ENCODE assay signal across 1 cellular context in genomic region chr11:120335928-120336640, GRCh38.
A peak's percentile ranks its signal among the peaks of the same experiment; 100 is the strongest.
TF ChIP-seq lines count a peak whose summit lies in the region.

TSS of gene ARHGEF12 (plus strand) at chr11:120336413. CDS start at chr11:120337244, 831 bp downstream.

TF ChIP-seq in K562, 482 proteins besides CTCF, POLR2A, EP300 and RAD21 (continued from another document and continues in another):
- TF ChIP-seq, protein P1, sequence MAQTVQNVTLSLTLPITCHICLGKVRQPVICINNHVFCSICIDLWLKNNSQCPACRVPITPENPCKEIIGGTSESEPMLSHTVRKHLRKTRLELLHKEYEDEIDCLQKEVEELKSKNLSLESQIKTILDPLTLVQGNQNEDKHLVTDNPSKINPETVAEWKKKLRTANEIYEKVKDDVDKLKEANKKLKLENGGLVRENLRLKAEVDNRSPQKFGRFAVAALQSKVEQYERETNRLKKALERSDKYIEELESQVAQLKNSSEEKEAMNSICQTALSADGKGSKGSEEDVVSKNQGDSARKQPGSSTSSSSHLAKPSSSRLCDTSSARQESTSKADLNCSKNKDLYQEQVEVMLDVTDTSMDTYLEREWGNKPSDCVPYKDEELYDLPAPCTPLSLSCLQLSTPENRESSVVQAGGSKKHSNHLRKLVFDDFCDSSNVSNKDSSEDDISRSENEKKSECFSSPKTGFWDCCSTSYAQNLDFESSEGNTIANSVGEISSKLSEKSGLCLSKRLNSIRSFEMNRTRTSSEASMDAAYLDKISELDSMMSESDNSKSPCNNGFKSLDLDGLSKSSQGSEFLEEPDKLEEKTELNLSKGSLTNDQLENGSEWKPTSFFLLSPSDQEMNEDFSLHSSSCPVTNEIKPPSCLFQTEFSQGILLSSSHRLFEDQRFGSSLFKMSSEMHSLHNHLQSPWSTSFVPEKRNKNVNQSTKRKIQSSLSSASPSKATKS (CRISPR knock-in tag; IDR thresholded peaks at IDR 0.05): no peak
- TF ChIP-seq FOXA1 (IDR thresholded peaks at IDR 0.05; ENCODE audit: borderline replicate concordance) (no peak), BACH1 (tag; IDR thresholded peaks at IDR 0.05) (no peak), ELF4 (CRISPR knock-in tag; IDR thresholded peaks at IDR 0.05) (no peak), THRAP3 (IDR thresholded peaks at IDR 0.05; ENCODE audit: borderline replicate concordance) (no peak), CBFB (CRISPR knock-in tag; IDR thresholded peaks at IDR 0.05) (no peak), NFXL1 (CRISPR knock-in tag; IDR thresholded peaks at IDR 0.05) (no peak), TARDBP (IDR thresholded peaks at IDR 0.05) (peak; percentile 42; the same call in 1 of the 2 replicates), NFRKB (IDR thresholded peaks at IDR 0.05; ENCODE audit: low read depth) (0 out of 2 replicates have a peak, but pooled peaks have one; percentile 36), NR3C1 (CRISPR knock-in tag; IDR thresholded peaks at IDR 0.05) (no peak), ZFP91 (CRISPR knock-in tag; IDR thresholded peaks at IDR 0.05) (no peak), DPF2 (IDR thresholded peaks at IDR 0.05) (no peak; the same call in 1 of the 2 replicates), CXXC5 (CRISPR knock-in tag; IDR thresholded peaks at IDR 0.05) (peak; percentile 95), MEIS2 (IDR thresholded peaks at IDR 0.05; ENCODE audit: partially characterized antibody) (peak; percentile 10), ZBTB17 (CRISPR knock-in tag; IDR thresholded peaks at IDR 0.05) (no peak), ZNF699 (CRISPR knock-in tag; IDR thresholded peaks at IDR 0.05; ENCODE audit: insufficient replicate concordance) (no peak), CBX3 (IDR thresholded peaks at IDR 0.05; ENCODE audit: borderline replicate concordance in 1 of 2, low read length in 2 of 2) (0 out of 3 replicates have a peak, but pooled peaks of 1 of the 2 experiments have one; percentile 54), MYC (IDR thresholded peaks at IDR 0.05; ENCODE audit: low read depth, low read length) (peak; percentile 36), MYC (CRISPR knock-in tag; IDR thresholded peaks at IDR 0.05; ENCODE audit: borderline replicate concordance, low read depth) (peak; percentile 76; the same call in 1 of the 2 replicates), ZNF121 (CRISPR knock-in tag; conservative IDR thresholded peaks at IDR 0.05) (no peak), CBX5 (IDR thresholded peaks at IDR 0.05; ENCODE audit: borderline replicate concordance, low read depth) (no peak), TEAD4 (IDR thresholded peaks at IDR 0.05; ENCODE audit: low read length) (no peak), TEAD4 (CRISPR knock-in tag; IDR thresholded peaks at IDR 0.05; ENCODE audit: borderline replicate concordance) (no peak), ZFP30 (CRISPR knock-in tag; IDR thresholded peaks at IDR 0.05; ENCODE audit: borderline replicate concordance) (no peak), TEAD2 (tag; IDR thresholded peaks at IDR 0.05) (no peak), LCOR (CRISPR knock-in tag; IDR thresholded peaks at IDR 0.05) (peak; percentile 74; the same call in 1 of the 2 replicates), ZNF586 (CRISPR knock-in tag; conservative IDR thresholded peaks at IDR 0.05) (no peak), GTF2F1 (IDR thresholded peaks at IDR 0.05; ENCODE audit: low read depth, low read length) (no peak), RFX1 (IDR thresholded peaks at IDR 0.05) (no peak), CBFA2T3 (IDR thresholded peaks at IDR 0.05) (peak; percentile 17; the same call in 1 of the 2 replicates), CREB3L1 (IDR thresholded peaks at IDR 0.05; ENCODE audit: borderline replicate concordance, low read depth) (0 out of 2 replicates have a peak, but pooled peaks have one; percentile 23), PHTF2 (CRISPR knock-in tag; IDR thresholded peaks at IDR 0.05) (no peak), MXI1 (IDR thresholded peaks at IDR 0.05; ENCODE audit: low read depth, low read length) (no peak), ZBTB8A (IDR thresholded peaks at IDR 0.05; ENCODE audit: partially characterized antibody) (no peak), MEF2D (tag; conservative IDR thresholded peaks at IDR 0.05; ENCODE audit: low read depth) (no peak), U2AF2 (optimal IDR thresholded peaks at IDR 0.05; ENCODE audit: low read depth, low read length) (no peak), KAT8 (IDR thresholded peaks at IDR 0.05; ENCODE audit: low read depth) (no peak), BDP1 (IDR thresholded peaks at IDR 0.05; ENCODE audit: insufficient read depth, insufficient read length) (no peak), ZNF12 (CRISPR knock-in tag; IDR thresholded peaks at IDR 0.05) (no peak), MTF1 (CRISPR knock-in tag; IDR thresholded peaks at IDR 0.05; ENCODE audit: borderline replicate concordance) (no peak), ZNF696 (CRISPR knock-in tag; conservative IDR thresholded peaks at IDR 0.05) (no peak), SP2 (IDR thresholded peaks at IDR 0.05; ENCODE audit: extremely low read depth, low read depth, low read length, poor library complexity, severe bottlenecking) (no peak), JUNB (CRISPR knock-in tag; conservative IDR thresholded peaks at IDR 0.05) (no peak), STAT5A (IDR thresholded peaks at IDR 0.05; ENCODE audit: borderline replicate concordance, low read length) (no peak; the same call in 1 of the 2 replicates), ZNF695 (CRISPR knock-in tag; IDR thresholded peaks at IDR 0.05) (no peak), DACH1 (IDR thresholded peaks at IDR 0.05; ENCODE audit: partially characterized antibody) (peak; percentile 20), COPS2 (conservative IDR thresholded peaks at IDR 0.05) (no peak), MECOM (CRISPR knock-in tag; IDR thresholded peaks at IDR 0.05) (no peak), MED1 (CRISPR knock-in tag; IDR thresholded peaks at IDR 0.05; ENCODE audit: borderline replicate concordance) (no peak), POLR2AphosphoS5 (IDR thresholded peaks at IDR 0.05; ENCODE audit: control insufficient read depth, insufficient read depth, low read depth, low read length) (peak; percentile 59), ZNF445 (CRISPR knock-in tag; IDR thresholded peaks at IDR 0.05; ENCODE audit: low read depth) (no peak), FOXP1 (CRISPR knock-in tag; IDR thresholded peaks at IDR 0.05) (no peak), STAT5B (CRISPR knock-in tag; IDR thresholded peaks at IDR 0.05) (no peak), ZNF263 (CRISPR knock-in tag; IDR thresholded peaks at IDR 0.05; ENCODE audit: borderline replicate concordance) (no peak)
- TF ChIP-seq, protein P2, sequence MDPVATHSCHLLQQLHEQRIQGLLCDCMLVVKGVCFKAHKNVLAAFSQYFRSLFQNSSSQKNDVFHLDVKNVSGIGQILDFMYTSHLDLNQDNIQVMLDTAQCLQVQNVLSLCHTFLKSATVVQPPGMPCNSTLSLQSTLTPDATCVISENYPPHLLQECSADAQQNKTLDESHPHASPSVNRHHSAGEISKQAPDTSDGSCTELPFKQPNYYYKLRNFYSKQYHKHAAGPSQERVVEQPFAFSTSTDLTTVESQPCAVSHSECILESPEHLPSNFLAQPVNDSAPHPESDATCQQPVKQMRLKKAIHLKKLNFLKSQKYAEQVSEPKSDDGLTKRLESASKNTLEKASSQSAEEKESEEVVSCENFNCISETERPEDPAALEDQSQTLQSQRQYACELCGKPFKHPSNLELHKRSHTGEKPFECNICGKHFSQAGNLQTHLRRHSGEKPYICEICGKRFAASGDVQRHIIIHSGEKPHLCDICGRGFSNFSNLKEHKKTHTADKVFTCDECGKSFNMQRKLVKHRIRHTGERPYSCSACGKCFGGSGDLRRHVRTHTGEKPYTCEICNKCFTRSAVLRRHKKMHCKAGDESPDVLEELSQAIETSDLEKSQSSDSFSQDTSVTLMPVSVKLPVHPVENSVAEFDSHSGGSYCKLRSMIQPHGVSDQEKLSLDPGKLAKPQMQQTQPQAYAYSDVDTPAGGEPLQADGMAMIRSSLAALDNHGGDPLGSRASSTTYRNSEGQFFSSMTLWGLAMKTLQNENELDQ (CRISPR knock-in tag; IDR thresholded peaks at IDR 0.05; ENCODE audit: borderline replicate concordance): no peak
- TF ChIP-seq, protein P3, sequence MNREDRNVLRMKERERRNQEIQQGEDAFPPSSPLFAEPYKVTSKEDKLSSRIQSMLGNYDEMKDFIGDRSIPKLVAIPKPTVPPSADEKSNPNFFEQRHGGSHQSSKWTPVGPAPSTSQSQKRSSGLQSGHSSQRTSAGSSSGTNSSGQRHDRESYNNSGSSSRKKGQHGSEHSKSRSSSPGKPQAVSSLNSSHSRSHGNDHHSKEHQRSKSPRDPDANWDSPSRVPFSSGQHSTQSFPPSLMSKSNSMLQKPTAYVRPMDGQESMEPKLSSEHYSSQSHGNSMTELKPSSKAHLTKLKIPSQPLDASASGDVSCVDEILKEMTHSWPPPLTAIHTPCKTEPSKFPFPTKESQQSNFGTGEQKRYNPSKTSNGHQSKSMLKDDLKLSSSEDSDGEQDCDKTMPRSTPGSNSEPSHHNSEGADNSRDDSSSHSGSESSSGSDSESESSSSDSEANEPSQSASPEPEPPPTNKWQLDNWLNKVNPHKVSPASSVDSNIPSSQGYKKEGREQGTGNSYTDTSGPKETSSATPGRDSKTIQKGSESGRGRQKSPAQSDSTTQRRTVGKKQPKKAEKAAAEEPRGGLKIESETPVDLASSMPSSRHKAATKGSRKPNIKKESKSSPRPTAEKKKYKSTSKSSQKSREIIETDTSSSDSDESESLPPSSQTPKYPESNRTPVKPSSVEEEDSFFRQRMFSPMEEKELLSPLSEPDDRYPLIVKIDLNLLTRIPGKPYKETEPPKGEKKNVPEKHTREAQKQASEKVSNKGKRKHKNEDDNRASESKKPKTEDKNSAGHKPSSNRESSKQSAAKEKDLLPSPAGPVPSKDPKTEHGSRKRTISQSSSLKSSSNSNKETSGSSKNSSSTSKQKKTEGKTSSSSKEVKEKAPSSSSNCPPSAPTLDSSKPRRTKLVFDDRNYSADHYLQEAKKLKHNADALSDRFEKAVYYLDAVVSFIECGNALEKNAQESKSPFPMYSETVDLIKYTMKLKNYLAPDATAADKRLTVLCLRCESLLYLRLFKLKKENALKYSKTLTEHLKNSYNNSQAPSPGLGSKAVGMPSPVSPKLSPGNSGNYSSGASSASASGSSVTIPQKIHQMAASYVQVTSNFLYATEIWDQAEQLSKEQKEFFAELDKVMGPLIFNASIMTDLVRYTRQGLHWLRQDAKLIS (CRISPR knock-in tag; IDR thresholded peaks at IDR 0.05): 0 out of 2 replicates have a peak, but pooled peaks have one; percentile 17
- TF ChIP-seq, protein P4, sequence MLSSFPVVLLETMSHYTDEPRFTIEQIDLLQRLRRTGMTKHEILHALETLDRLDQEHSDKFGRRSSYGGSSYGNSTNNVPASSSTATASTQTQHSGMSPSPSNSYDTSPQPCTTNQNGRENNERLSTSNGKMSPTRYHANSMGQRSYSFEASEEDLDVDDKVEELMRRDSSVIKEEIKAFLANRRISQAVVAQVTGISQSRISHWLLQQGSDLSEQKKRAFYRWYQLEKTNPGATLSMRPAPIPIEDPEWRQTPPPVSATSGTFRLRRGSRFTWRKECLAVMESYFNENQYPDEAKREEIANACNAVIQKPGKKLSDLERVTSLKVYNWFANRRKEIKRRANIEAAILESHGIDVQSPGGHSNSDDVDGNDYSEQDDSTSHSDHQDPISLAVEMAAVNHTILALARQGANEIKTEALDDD (IDR thresholded peaks at IDR 0.05): no peak
- TF ChIP-seq, protein P5, sequence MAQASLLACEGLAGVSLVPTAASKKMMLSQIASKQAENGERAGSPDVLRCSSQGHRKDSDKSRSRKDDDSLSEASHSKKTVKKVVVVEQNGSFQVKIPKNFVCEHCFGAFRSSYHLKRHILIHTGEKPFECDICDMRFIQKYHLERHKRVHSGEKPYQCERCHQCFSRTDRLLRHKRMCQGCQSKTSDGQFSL (CRISPR knock-in tag; IDR thresholded peaks at IDR 0.05): no peak
- TF ChIP-seq, protein P5 (tag; IDR thresholded peaks at IDR 0.05): no peak
- TF ChIP-seq, protein P6, sequence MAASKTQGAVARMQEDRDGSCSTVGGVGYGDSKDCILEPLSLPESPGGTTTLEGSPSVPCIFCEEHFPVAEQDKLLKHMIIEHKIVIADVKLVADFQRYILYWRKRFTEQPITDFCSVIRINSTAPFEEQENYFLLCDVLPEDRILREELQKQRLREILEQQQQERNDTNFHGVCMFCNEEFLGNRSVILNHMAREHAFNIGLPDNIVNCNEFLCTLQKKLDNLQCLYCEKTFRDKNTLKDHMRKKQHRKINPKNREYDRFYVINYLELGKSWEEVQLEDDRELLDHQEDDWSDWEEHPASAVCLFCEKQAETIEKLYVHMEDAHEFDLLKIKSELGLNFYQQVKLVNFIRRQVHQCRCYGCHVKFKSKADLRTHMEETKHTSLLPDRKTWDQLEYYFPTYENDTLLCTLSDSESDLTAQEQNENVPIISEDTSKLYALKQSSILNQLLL (CRISPR knock-in tag; IDR thresholded peaks at IDR 0.05; ENCODE audit: borderline replicate concordance): no peak
- TF ChIP-seq, protein P7, sequence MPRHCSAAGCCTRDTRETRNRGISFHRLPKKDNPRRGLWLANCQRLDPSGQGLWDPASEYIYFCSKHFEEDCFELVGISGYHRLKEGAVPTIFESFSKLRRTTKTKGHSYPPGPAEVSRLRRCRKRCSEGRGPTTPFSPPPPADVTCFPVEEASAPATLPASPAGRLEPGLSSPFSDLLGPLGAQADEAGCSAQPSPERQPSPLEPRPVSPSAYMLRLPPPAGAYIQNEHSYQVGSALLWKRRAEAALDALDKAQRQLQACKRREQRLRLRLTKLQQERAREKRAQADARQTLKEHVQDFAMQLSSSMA (CRISPR knock-in tag; IDR thresholded peaks at IDR 0.05): no peak
